In the genomic region with DNA sequence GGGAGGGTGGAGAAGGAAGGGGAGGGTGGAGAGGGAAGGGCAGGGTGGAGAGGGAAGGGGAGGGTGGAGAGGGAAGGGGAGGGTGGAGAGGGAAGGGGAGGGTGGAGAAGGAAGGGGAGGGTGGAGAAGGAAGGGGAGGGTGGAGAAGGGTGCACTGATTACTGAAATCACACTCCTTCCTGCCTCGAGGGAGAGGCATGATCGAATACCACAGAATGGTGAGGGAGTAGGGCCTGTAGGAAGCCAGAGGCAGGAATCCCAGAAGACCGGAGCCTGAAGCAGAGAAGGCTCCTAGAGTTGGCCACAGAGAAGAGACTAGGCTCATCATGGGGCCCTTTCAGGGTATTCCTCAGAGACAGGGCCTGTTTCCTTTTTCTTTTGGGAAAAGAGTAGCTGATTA, we compare ENCODE assay signal across 32 cellular contexts. TPM values are rescaled to one million over a fixed set of nuclear protein-coding genes. Genes with fewer than 3 reads are reported as not detected.
"Had no signal": no experiment of that assay in that cellular context is flagged by ENCODE, and none has a peak within 500 bp of the region (broad histone marks: within the 10 kb centered on the region; RNA-seq: fewer than 3 reads in every experiment).

No MANE protein-coding gene starts in this region.

- H3K4me3 ChIP-seq: colonic mucosa, esophagus muscularis mucosa, heart right ventricle, lung, mucosa of descending colon, testis, tibial artery had no signal

- H3K9ac ChIP-seq: parathyroid adenoma had no signal

- DNase-seq: colonic mucosa; effector CD8-positive, alpha-beta T cell; foreskin keratinocyte; glutamatergic neuron; heart right ventricle; hippocampal formation; immature natural killer cell; islet precursor cell; kidney glomerular epithelial cell; left colon; mucosa of descending colon; naive B cell; stimulated activated CD4-positive, alpha-beta T cell treated with anti-CD3 and anti-CD28 coated beads, Interleukin-4, amount 100 ng/mL, for 4 hours; stimulated activated naive CD8-positive, alpha-beta T cell treated with anti-CD3 and anti-CD28 coated beads, Interleukin-15, Interleukin-2, amounts not matched to agents 100 U/mL and 50 U/mL, for 24 hours; substantia nigra; testis; tibial artery had no signal

- H3K36me3 ChIP-seq: colonic mucosa, esophagus muscularis mucosa, heart right ventricle, tibial artery had no signal

- H3K79me2 ChIP-seq: parathyroid adenoma had no signal

- H3K9me3 ChIP-seq: colonic mucosa, esophagus muscularis mucosa, mucosa of descending colon, testis, tibial artery had no signal

- H3K27me3 ChIP-seq: colonic mucosa, esophagus muscularis mucosa, foreskin keratinocyte, heart right ventricle, testis, tibial artery had no signal

- ATAC-seq: foreskin keratinocyte; left colon; mucosa of descending colon; sciatic nerve; stimulated activated memory B cell treated with anti-CD40 and anti-IgM and Interleukin-4, amounts not matched to agents 10 μg/mL and 1 μg/mL and 100 μg/mL, for 72 hours; stimulated activated naive CD8-positive, alpha-beta T cell treated with anti-CD3 and anti-CD28 coated beads, Interleukin-15, Interleukin-2, amounts not matched to agents 100 U/mL and 50 U/mL, for 24 hours had no signal

- H3K4me1 ChIP-seq: colonic mucosa, esophagus muscularis mucosa, foreskin keratinocyte, testis, tibial artery had no signal

- H3K27ac ChIP-seq: colonic mucosa, esophagus muscularis mucosa, foreskin keratinocyte, heart right ventricle, parathyroid adenoma, testis, tibial artery had no signal

RNA-seq across cellular contexts. Expression of gene OR52K2, which starts 5.6 kb away (rescaled TPM):
- total RNA-seq: chondrocyte; colonic mucosa; endothelial cell of umbilical vein; epithelial cell of proximal tubule; esophagus muscularis mucosa; fibroblast of lung; foreskin keratinocyte; left colon; liver; mesothelial cell of epicardium; mucosa of descending colon; natural killer cell treated with Interleukin-12 subunit alpha and Interleukin-12 subunit beta and Interleukin-15 and Interleukin-18, amount 100 ng/mL, for 72 hours; neural crest cell; osteoblast; progenitor cell of endocrine pancreas; testis had no signal
- polyA plus RNA-seq: endothelial cell of umbilical vein, fibroblast of lung, foreskin keratinocyte, heart right ventricle, immature natural killer cell had no signal

RNA-seq across cellular contexts. Expression of gene OR52K1, which starts 39.0 kb away (rescaled TPM):
- total RNA-seq: chondrocyte; colonic mucosa; endothelial cell of umbilical vein; epithelial cell of proximal tubule; fibroblast of lung; foreskin keratinocyte; heart right ventricle; left colon; mesothelial cell of epicardium; mucosa of descending colon; natural killer cell treated with Interleukin-12 subunit alpha and Interleukin-12 subunit beta and Interleukin-15 and Interleukin-18, amount 100 ng/mL, for 72 hours; neural crest cell; osteoblast; progenitor cell of endocrine pancreas had no signal
- polyA plus RNA-seq: endothelial cell of umbilical vein, fibroblast of lung, foreskin keratinocyte, heart right ventricle, immature natural killer cell, liver had no signal
